Comparison of ENCODE assay signal across 8 cellular contexts in the genomic region with DNA sequence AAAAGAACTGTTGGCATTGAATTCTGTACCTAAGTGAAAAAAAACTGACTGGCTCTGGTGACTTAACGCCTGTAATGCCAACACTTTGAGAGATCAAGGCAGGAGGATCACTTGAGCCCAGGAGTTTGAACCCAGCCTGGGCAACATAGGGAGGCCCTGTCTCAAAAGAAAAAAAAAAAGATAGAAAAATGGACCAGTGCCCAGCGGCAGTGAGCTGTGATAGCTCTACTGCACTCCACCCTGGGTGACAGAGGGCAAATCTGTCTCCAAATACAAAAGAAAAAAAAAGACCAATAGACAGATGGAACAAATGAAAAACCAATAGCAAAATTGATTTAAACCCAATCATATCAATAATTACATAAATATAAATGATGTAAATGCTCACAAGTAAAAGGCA. TPM values are rescaled to one million over a fixed set of nuclear protein-coding genes. Genes with fewer than 3 reads are reported as not detected.
DNase-seq lines count a peak whose midpoint lies in the region; ATAC-seq lines count a peak whose summit lies in the region.
"Had no signal": no experiment of that assay in that cellular context is flagged by ENCODE, and none has a peak within 500 bp of the region (broad histone marks: within the 10 kb centered on the region; RNA-seq: fewer than 3 reads in every experiment).

No MANE protein-coding gene starts in this region.

- intact Hi-C loops in right cardiac atrium (cut with DNase I) = no loop called here

- WGBS in right cardiac atrium = 24% methylated on average over 2 of the region's 2 CpGs

- no peak overlapping the region for H3K27ac Mint-ChIP-seq in activated CD4-positive, alpha-beta T cell treated with anti-CD3 and anti-CD28 coated beads, Interleukin-2, amount 10 ng/mL, durations not matched to agents 7 days and 5 days

- ATAC-seq in right cardiac atrium = peak; percentile 53 to 58

- DNase-seq in activated CD4-positive, alpha-beta T cell treated with anti-CD3 and anti-CD28 coated beads, Interleukin-2, amount 10 ng/mL, durations not matched to agents 7 days and 5 days = no peak
- DNase-seq in activated CD4-positive, alpha-beta T cell treated with anti-CD3 and anti-CD28 coated beads, Interleukin-2, amount 50 U/mL, for 4 hours = no peak
- DNase-seq in right cardiac atrium (no peak), hepatic stellate cell (ENCODE audit: low spot score) (no peak), dedifferentiated amniotic fluid mesenchymal stem cell (ENCODE audit: extremely low spot score) (no peak)

- H3K9ac ChIP-seq in stomach smooth muscle (ENCODE audit: low read length in 2 of 2) = no peak overlapping the region
- H3K9ac ChIP-seq: KMS-11 had no signal

- no peaks in the 10 kb centered on the region for H3K36me3 ChIP-seq in stomach smooth muscle (ENCODE audit: control insufficient read depth in 2 of 2, insufficient read depth in 2 of 2, low read length in 2 of 2)

- no peaks in the 10 kb centered on the region for H3K27me3 ChIP-seq in right cardiac atrium (ENCODE audit: control insufficient read depth, insufficient read depth)
- H3K27me3 ChIP-seq in stomach smooth muscle (ENCODE audit: control insufficient read depth in 1 of 2, insufficient read depth in 2 of 2, low read length in 2 of 2) = no peaks in the 10 kb centered on the region

- H3K27ac ChIP-seq in right cardiac atrium (ENCODE audit: low read length) (no peak overlapping the region), stomach smooth muscle (ENCODE audit: low read length) (no peak overlapping the region)
- H3K27ac ChIP-seq: KMS-11, SK-N-MC had no signal

- H3K4me3 Mint-ChIP-seq in activated CD4-positive, alpha-beta T cell treated with anti-CD3 and anti-CD28 coated beads, Interleukin-2, amount 10 ng/mL, durations not matched to agents 7 days and 5 days = peak overlapping the region; percentile 47

- H3K9me3 Mint-ChIP-seq in activated CD4-positive, alpha-beta T cell treated with anti-CD3 and anti-CD28 coated beads, Interleukin-2, amount 10 ng/mL, durations not matched to agents 7 days and 5 days = peaks cover 9% of the 10 kb centered on the region

- H3K4me1 Mint-ChIP-seq in activated CD4-positive, alpha-beta T cell treated with anti-CD3 and anti-CD28 coated beads, Interleukin-2, amount 10 ng/mL, durations not matched to agents 7 days and 5 days = peaks cover 8% of the 10 kb centered on the region

- H3K4me1 ChIP-seq in right cardiac atrium (ENCODE audit: control insufficient read depth, insufficient read depth, low read length) (no peaks in the 10 kb centered on the region), stomach smooth muscle (ENCODE audit: control insufficient read depth, insufficient read depth, low read length) (peaks cover 7% of the 10 kb centered on the region)

- peaks cover 1% of the 10 kb centered on the region for H3K36me3 Mint-ChIP-seq in activated CD4-positive, alpha-beta T cell treated with anti-CD3 and anti-CD28 coated beads, Interleukin-2, amount 10 ng/mL, durations not matched to agents 7 days and 5 days (ENCODE audit: low read depth)

- H3K9me3 ChIP-seq in right cardiac atrium (ENCODE audit: control insufficient read depth, low read length) (no peaks in the 10 kb centered on the region), stomach smooth muscle (ENCODE audit: control insufficient read depth in 2 of 2, low read length in 2 of 2) (peaks cover 0 to under 1% of the 10 kb centered on the region in 2 donors)

- CTCF ChIA-PET in activated CD4-positive, alpha-beta T cell treated with anti-CD3 and anti-CD28 coated beads, Interleukin-2, amount 10 ng/mL, durations not matched to agents 7 days and 5 days (lab: Charles Lee) = interaction anchor here (0.5 kb wide), 1 partner anchor 15 kb away, joined by 3 read pairs; no protein-coding TSS in a partner anchor

- H3K4me3 ChIP-seq in right cardiac atrium (ENCODE audit: low read length) (peak overlapping the region; percentile 5), stomach smooth muscle (ENCODE audit: low read length in 2 of 2) (peak overlapping the region; percentile 56 to 71)
- H3K4me3 ChIP-seq: SK-N-MC had no signal

- peaks cover 16% of the 10 kb centered on the region for H3K27me3 Mint-ChIP-seq in activated CD4-positive, alpha-beta T cell treated with anti-CD3 and anti-CD28 coated beads, Interleukin-2, amount 10 ng/mL, durations not matched to agents 7 days and 5 days

- POLR2A ChIA-PET in activated CD4-positive, alpha-beta T cell treated with anti-CD3 and anti-CD28 coated beads, Interleukin-2, amount 10 ng/mL, durations not matched to agents 7 days and 5 days (lab: Charles Lee) = no interaction called here

RNA-seq across cellular contexts. Expression of gene AKR7A3, which starts 0.7 kb away (rescaled TPM):
- under 1 TPM; 0.52 to 0.62 TPM for total RNA-seq in activated CD4-positive, alpha-beta T cell treated with anti-CD3 and anti-CD28 coated beads, Interleukin-2, amount 10 ng/mL, durations not matched to agents 7 days and 5 days
- total RNA-seq in right cardiac atrium = under 1 TPM in 3 of 4 donors, not detected in 1; 0.17 to 0.26 (median 0.22) TPM
- polyA plus RNA-seq in right cardiac atrium = 0.20 TPM

RNA-seq across cellular contexts. Expression of gene AKR7A2, which starts 22.7 kb away (rescaled TPM):
- total RNA-seq in activated CD4-positive, alpha-beta T cell treated with anti-CD3 and anti-CD28 coated beads, Interleukin-2, amount 10 ng/mL, durations not matched to agents 7 days and 5 days = 10 to 100 TPM; 45.4 to 45.8 TPM
- 10 to 100 TPM; 29.7 to 41.9 (median 40.0) TPM for total RNA-seq in right cardiac atrium
- 25.9 TPM for polyA plus RNA-seq in right cardiac atrium

RNA-seq across cellular contexts. Expression of gene SLC66A1, which starts 22.9 kb away (rescaled TPM):
- total RNA-seq in activated CD4-positive, alpha-beta T cell treated with anti-CD3 and anti-CD28 coated beads, Interleukin-2, amount 10 ng/mL, durations not matched to agents 7 days and 5 days = 1 to 10 TPM; 4.9 to 5.3 TPM
- 1 to 10 TPM; 6.6 to 7.3 (median 7.2) TPM for total RNA-seq in right cardiac atrium
- 9.2 TPM for polyA plus RNA-seq in right cardiac atrium

RNA-seq across cellular contexts. Expression of gene MRTO4, which starts 37.6 kb away (rescaled TPM):
- 10 to 100 TPM; 27.2 to 32.5 TPM for total RNA-seq in activated CD4-positive, alpha-beta T cell treated with anti-CD3 and anti-CD28 coated beads, Interleukin-2, amount 10 ng/mL, durations not matched to agents 7 days and 5 days
- 10 to 100 TPM; 10.1 to 21.1 (median 12.1) TPM for total RNA-seq in right cardiac atrium
- 14.8 TPM for polyA plus RNA-seq in right cardiac atrium

RNA-seq across cellular contexts. Expression of gene EMC1, which starts 37.9 kb away (rescaled TPM):
- total RNA-seq in activated CD4-positive, alpha-beta T cell treated with anti-CD3 and anti-CD28 coated beads, Interleukin-2, amount 10 ng/mL, durations not matched to agents 7 days and 5 days = 10 to 100 TPM; 36.4 to 37.0 TPM
- total RNA-seq in right cardiac atrium = 10 to 100 TPM; 25.9 to 31.9 (median 30.8) TPM
- 11.5 TPM for polyA plus RNA-seq in right cardiac atrium
